Comparison of ENCODE assay signal across 17 cellular contexts in the genomic region with DNA sequence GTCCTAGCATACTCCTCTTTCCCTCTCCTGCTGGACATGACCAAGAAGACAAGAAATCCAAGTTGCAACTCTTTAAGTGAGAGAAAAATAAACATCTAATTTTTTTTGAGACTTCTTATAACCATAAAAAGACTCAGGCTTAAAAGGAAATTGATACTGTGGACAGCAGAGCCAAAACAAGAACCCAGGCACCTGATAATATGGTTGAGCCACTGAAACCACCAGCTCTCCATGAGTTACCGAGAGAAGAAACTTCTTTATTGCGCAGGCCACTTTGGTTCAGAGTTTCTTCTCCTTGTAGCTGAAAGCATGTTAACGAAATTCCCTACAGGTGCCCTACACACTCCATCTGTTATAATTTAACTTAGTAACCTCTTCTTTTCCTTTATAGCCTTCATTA. TPM values are rescaled to one million over a fixed set of nuclear protein-coding genes. Genes with fewer than 3 reads are reported as not detected.
DNase-seq lines count a peak whose midpoint lies in the region; ATAC-seq and TF ChIP-seq lines count a peak whose summit lies in the region.
"Had no signal": no experiment of that assay in that cellular context is flagged by ENCODE, and none has a peak within 500 bp of the region (broad histone marks: within the 10 kb centered on the region; RNA-seq: fewer than 3 reads in every experiment).

No MANE protein-coding gene starts in this region.

- no peaks in the 10 kb centered on the region for H3K9me3 ChIP-seq in SU-DHL-6 (ENCODE audit: insufficient read depth, low read length)
- H3K9me3 ChIP-seq: ascending aorta; BLaER1 treated with 17β-estradiol and CSF1 and Interleukin-3, amounts not matched to agents 10 nM and 100 nM; spleen had no signal

- no peaks in the 10 kb centered on the region for H3F3A ChIP-seq in SU-DHL-6 (ENCODE audit: insufficient read depth)

- peaks cover 12% of the 10 kb centered on the region for H3K4me1 Mint-ChIP-seq in WTC11

- TF ChIP-seq CTCF in SU-DHL-6 (IDR thresholded peaks at IDR 0.05; ENCODE audit: insufficient read depth, low read length, poor library complexity, severe bottlenecking) = no peak
- no peak for TF ChIP-seq CTCF in WTC11 (IDR thresholded peaks at IDR 0.05)

- H3K79me2 ChIP-seq in SU-DHL-6 (ENCODE audit: insufficient read depth, low read length) = no peaks in the 10 kb centered on the region

- no peaks in the 10 kb centered on the region for H3K9me3 Mint-ChIP-seq in WTC11
- H3K9me3 Mint-ChIP-seq: activated T-helper 1 cell treated with anti-CD3 and anti-CD28 coated beads, Interleukin-12 subunit alpha, Interleukin-12 subunit beta, Interleukin-2, Interleukin-4 antibody, amounts not matched to agents 30 ng/mL and 10 ng/mL and 1 ng/mL, durations not matched to agents 14 hours and 24 hours and 36 hours had no signal

- H2AFZ ChIP-seq in SU-DHL-6 (ENCODE audit: low read depth, low read length, severe bottlenecking) = no peak overlapping the region

- peak overlapping the region; percentile 48 for H3K4me2 ChIP-seq in SU-DHL-6 (ENCODE audit: low read depth, low read length, poor library complexity, severe bottlenecking)
- H3K4me2 ChIP-seq: BLaER1 treated with 17β-estradiol and CSF1 and Interleukin-3, amounts not matched to agents 10 nM and 100 nM had no signal

- ATAC-seq in GM19035 (IDR thresholded peaks at IDR 0.05; ENCODE audit: unreplicated experiment) = peak; percentile 50
- ATAC-seq in GM21737 (IDR thresholded peaks at IDR 0.05; ENCODE audit: unreplicated experiment) = peak; percentile 47
- peak; percentile 31 for ATAC-seq in HG03135 (IDR thresholded peaks at IDR 0.05; ENCODE audit: unreplicated experiment)
- no peak for ATAC-seq in WTC11

- CTCF ChIA-PET in WTC11 (lab: Charles Lee) = no interaction called here

- no peaks in the 10 kb centered on the region for H3K9me2 ChIP-seq in SU-DHL-6 (replicated peaks; ENCODE audit: insufficient read depth, low read length)

- DNase-seq in SKM-1 treated with dmso at 0.1 percent for 144 hours (lab: John Stamatoyannopoulos, UW; ENCODE audit: unreplicated experiment) (no peak), midbrain (lab: John Stamatoyannopoulos, UW) (no peak), WTC11 (ENCODE audit: low spot score) (no peak)
- DNase-seq in activated naive CD4-positive, alpha-beta T cell (lab: John Stamatoyannopoulos, UW) = no peak
- DNase-seq: EL, NCI-H2029, occipital lobe, spleen had no signal

- no peak overlapping the region for H3K4me3 Mint-ChIP-seq in WTC11
- H3K4me3 Mint-ChIP-seq: activated T-helper 1 cell treated with anti-CD3 and anti-CD28 coated beads, Interleukin-12 subunit alpha, Interleukin-12 subunit beta, Interleukin-2, Interleukin-4 antibody, amounts not matched to agents 30 ng/mL and 10 ng/mL and 1 ng/mL, durations not matched to agents 14 hours and 24 hours and 36 hours had no signal

- H3K36me3 Mint-ChIP-seq in WTC11 = no peaks in the 10 kb centered on the region

- no peaks in the 10 kb centered on the region for H4K20me1 ChIP-seq in SU-DHL-6 (ENCODE audit: low read depth, low read length)
- H4K20me1 ChIP-seq: BLaER1 treated with 17β-estradiol and CSF1 and Interleukin-3, amounts not matched to agents 10 nM and 100 nM had no signal

- no peak overlapping the region for H3K9ac ChIP-seq in SU-DHL-6 (ENCODE audit: low read length)
- H3K9ac ChIP-seq: BLaER1 treated with 17β-estradiol and CSF1 and Interleukin-3, amounts not matched to agents 10 nM and 100 nM had no signal

- H3K27me3 ChIP-seq in SU-DHL-6 (ENCODE audit: low read length) = no peaks in the 10 kb centered on the region
- H3K27me3 ChIP-seq: ascending aorta; BLaER1 treated with 17β-estradiol and CSF1 and Interleukin-3, amounts not matched to agents 10 nM and 100 nM had no signal

- peaks cover 43% of the 10 kb centered on the region for H3K27me3 Mint-ChIP-seq in WTC11 (ENCODE audit: low read depth)

- no peak overlapping the region for H3K4me3 ChIP-seq in SU-DHL-6 (ENCODE audit: insufficient read depth, low read length, poor library complexity, severe bottlenecking)
- H3K4me3 ChIP-seq: ascending aorta; BLaER1 treated with 17β-estradiol and CSF1 and Interleukin-3, amounts not matched to agents 10 nM and 100 nM; spleen had no signal

- H3K27ac Mint-ChIP-seq in WTC11 = no peak overlapping the region
- H3K27ac Mint-ChIP-seq: activated T-helper 1 cell treated with anti-CD3 and anti-CD28 coated beads, Interleukin-12 subunit alpha, Interleukin-12 subunit beta, Interleukin-2, Interleukin-4 antibody, amounts not matched to agents 30 ng/mL and 10 ng/mL and 1 ng/mL, durations not matched to agents 14 hours and 24 hours and 36 hours had no signal

- no peaks in the 10 kb centered on the region for H3K36me3 ChIP-seq in SU-DHL-6 (ENCODE audit: low read length)
- H3K36me3 ChIP-seq: ascending aorta; BLaER1 treated with 17β-estradiol and CSF1 and Interleukin-3, amounts not matched to agents 10 nM and 100 nM; spleen had no signal

- no peak overlapping the region for H3K27ac ChIP-seq in SU-DHL-6 (ENCODE audit: low read depth, low read length)
- H3K27ac ChIP-seq: ascending aorta; BLaER1 treated with 17β-estradiol and CSF1 and Interleukin-3, amounts not matched to agents 10 nM and 100 nM; spleen had no signal

- POLR2A ChIA-PET in WTC11 (lab: Charles Lee) = no interaction called here

TF ChIP-seq in WTC11, 78 proteins besides CTCF, POLR2A, EP300 and RAD21 (continues in another document):
- TF ChIP-seq, protein P1, sequence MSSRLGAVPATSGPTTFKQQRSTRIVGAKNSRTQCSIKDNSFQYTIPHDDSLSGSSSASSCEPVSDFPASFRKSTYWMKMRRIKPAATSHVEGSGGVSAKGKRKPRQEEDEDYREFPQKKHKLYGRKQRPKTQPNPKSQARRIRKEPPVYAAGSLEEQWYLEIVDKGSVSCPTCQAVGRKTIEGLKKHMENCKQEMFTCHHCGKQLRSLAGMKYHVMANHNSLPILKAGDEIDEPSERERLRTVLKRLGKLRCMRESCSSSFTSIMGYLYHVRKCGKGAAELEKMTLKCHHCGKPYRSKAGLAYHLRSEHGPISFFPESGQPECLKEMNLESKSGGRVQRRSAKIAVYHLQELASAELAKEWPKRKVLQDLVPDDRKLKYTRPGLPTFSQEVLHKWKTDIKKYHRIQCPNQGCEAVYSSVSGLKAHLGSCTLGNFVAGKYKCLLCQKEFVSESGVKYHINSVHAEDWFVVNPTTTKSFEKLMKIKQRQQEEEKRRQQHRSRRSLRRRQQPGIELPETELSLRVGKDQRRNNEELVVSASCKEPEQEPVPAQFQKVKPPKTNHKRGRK (CRISPR knock-in tag; IDR thresholded peaks at IDR 0.05; ENCODE audit: borderline replicate concordance) = no peak
- TF ChIP-seq, protein P2, sequence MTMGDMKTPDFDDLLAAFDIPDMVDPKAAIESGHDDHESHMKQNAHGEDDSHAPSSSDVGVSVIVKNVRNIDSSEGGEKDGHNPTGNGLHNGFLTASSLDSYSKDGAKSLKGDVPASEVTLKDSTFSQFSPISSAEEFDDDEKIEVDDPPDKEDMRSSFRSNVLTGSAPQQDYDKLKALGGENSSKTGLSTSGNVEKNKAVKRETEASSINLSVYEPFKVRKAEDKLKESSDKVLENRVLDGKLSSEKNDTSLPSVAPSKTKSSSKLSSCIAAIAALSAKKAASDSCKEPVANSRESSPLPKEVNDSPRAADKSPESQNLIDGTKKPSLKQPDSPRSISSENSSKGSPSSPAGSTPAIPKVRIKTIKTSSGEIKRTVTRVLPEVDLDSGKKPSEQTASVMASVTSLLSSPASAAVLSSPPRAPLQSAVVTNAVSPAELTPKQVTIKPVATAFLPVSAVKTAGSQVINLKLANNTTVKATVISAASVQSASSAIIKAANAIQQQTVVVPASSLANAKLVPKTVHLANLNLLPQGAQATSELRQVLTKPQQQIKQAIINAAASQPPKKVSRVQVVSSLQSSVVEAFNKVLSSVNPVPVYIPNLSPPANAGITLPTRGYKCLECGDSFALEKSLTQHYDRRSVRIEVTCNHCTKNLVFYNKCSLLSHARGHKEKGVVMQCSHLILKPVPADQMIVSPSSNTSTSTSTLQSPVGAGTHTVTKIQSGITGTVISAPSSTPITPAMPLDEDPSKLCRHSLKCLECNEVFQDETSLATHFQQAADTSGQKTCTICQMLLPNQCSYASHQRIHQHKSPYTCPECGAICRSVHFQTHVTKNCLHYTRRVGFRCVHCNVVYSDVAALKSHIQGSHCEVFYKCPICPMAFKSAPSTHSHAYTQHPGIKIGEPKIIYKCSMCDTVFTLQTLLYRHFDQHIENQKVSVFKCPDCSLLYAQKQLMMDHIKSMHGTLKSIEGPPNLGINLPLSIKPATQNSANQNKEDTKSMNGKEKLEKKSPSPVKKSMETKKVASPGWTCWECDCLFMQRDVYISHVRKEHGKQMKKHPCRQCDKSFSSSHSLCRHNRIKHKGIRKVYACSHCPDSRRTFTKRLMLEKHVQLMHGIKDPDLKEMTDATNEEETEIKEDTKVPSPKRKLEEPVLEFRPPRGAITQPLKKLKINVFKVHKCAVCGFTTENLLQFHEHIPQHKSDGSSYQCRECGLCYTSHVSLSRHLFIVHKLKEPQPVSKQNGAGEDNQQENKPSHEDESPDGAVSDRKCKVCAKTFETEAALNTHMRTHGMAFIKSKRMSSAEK (CRISPR knock-in tag; IDR thresholded peaks at IDR 0.05; ENCODE audit: borderline replicate concordance) = no peak
- TF ChIP-seq ZNF317 (CRISPR knock-in tag; IDR thresholded peaks at IDR 0.05; ENCODE audit: borderline replicate concordance, low read depth) (no peak), FOXP1 (CRISPR knock-in tag; IDR thresholded peaks at IDR 0.05; ENCODE audit: borderline replicate concordance) (no peak), JAZF1 (CRISPR knock-in tag; IDR thresholded peaks at IDR 0.05) (no peak), SMAD4 (CRISPR knock-in tag; IDR thresholded peaks at IDR 0.05) (no peak), ZNF416 (CRISPR knock-in tag; IDR thresholded peaks at IDR 0.05) (no peak), NFE2L1 (CRISPR knock-in tag; IDR thresholded peaks at IDR 0.05) (no peak), HMGA2 (CRISPR knock-in tag; IDR thresholded peaks at IDR 0.05) (no peak)
- TF ChIP-seq, protein P3, sequence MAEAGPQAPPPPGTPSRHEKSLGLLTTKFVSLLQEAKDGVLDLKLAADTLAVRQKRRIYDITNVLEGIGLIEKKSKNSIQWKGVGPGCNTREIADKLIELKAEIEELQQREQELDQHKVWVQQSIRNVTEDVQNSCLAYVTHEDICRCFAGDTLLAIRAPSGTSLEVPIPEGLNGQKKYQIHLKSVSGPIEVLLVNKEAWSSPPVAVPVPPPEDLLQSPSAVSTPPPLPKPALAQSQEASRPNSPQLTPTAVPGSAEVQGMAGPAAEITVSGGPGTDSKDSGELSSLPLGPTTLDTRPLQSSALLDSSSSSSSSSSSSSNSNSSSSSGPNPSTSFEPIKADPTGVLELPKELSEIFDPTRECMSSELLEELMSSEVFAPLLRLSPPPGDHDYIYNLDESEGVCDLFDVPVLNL (CRISPR knock-in tag; IDR thresholded peaks at IDR 0.05; ENCODE audit: borderline replicate concordance, low read depth) = no peak

RNA-seq across cellular contexts. Expression of a gene that starts 11.3 kb away (rescaled TPM):
- 117 to 127 TPM (median 125 TPM) in 3 replicates for total RNA-seq in WTC11 (2021)

RNA-seq across cellular contexts. Expression of a gene that starts 39.4 kb away (rescaled TPM):
- total RNA-seq in WTC11 (2021) = 0.18 TPM in 1 of 3 replicates, not detected in the others
- total RNA-seq: activated T-helper 1 cell treated with anti-CD3 and anti-CD28 coated beads, Interleukin-12 subunit alpha, Interleukin-12 subunit beta, Interleukin-2, Interleukin-4 antibody, amounts not matched to agents 30 ng/mL and 10 ng/mL and 1 ng/mL, durations not matched to agents 14 hours and 24 hours and 36 hours; ascending aorta; dermis microvascular lymphatic vessel endothelial cell; lung microvascular endothelial cell; spleen had no signal
